In the genomic region with DNA sequence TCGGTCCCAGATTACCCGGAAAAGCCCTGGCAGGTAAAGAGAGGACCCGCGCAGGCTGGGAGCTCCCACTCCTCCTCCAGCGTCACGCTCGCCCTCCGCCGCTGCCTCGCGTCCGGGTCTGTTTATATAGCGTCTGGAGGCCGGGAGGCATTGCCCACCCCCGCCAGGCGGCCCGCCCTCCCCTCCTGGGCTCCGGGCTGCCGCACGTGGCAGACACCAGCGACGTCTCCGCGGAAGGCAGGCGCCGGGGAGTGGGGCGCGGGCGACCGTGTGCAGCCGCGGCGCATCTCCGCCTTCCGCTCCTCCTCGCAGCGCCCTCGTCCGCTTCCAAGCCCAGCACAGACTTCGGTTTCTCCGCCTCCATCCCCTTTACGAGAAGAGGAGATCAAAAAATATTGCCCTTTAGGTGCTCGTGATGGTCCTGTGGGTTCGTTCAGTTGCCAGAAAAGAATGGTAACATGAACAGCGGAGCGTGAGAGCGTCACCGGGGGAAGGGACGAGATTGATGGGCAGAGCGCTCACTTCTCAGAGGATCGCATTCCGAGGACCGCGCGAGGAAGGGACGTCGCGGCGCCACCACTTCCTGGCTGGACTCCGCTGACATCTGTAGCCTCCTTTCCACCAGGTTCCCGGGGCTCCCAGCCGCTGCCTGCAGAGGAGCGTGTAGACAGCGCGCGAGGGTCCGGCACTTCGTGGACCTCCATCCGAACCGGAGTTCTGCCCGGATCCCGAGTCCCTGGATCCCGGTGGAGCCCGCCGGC, we compare ENCODE assay signal across 9 cellular contexts. TPM values are rescaled to one million over a fixed set of nuclear protein-coding genes. Genes with fewer than 3 reads are reported as not detected.
A peak's percentile ranks its signal among the peaks of the same experiment; 100 is the strongest.
DNase-seq lines count a peak whose midpoint lies in the region; ATAC-seq, FAIRE-seq and TF ChIP-seq lines count a peak whose summit lies in the region.
"Had no signal": no experiment of that assay in that cellular context is flagged by ENCODE, and none has a peak within 500 bp of the region (broad histone marks: within the 10 kb centered on the region; RNA-seq: fewer than 3 reads in every experiment).

A gene (plus strand): TSS at position 210 of the 761 bp plus-strand sequence.

- peak within 1 kb of the TSS; percentile 10 for H4K5ac ChIP-seq in H1 (ENCODE audit: insufficient read length, low read depth, low read length)

- POLR2A ChIA-PET in H1 (lab: Charles Lee; ENCODE audit: partially characterized antibody): no interaction called here
- POLR2A ChIA-PET in Caco-2 (lab: Charles Lee): no interaction called here

- in situ Hi-C loops in KBM-7 (cut with MboI; ENCODE audit: low pct_unique_long_range_greater_than_20kb, low sequenced_read_pairs): no loop called here

- ATAC-seq in activated T-helper 17 cell treated with anti-CD3 and anti-CD28 coated beads, Interleukin-2, amount 50 U/mL, for 72 hours (replicated peaks): no peak

- no peak within 1 kb of the TSS for H3K56ac ChIP-seq in H1 (replicated peaks; ENCODE audit: insufficient read length, low read depth, low read length)

- no peak within 1 kb of the TSS for H2AK5ac ChIP-seq in H1 (ENCODE audit: low read depth, low read length)

- H3K36me3 Mint-ChIP-seq in Caco-2 (ENCODE audit: insufficient read depth, unreplicated experiment): no peaks in the 10 kb centered on the region
- no peaks in the 10 kb centered on the region for H3K36me3 Mint-ChIP-seq in activated T-helper 17 cell treated with anti-CD3 and anti-CD28 coated beads, Interleukin-2, amount 50 U/mL, for 72 hours (ENCODE audit: low read depth)

- CTCF ChIA-PET in H1 (lab: Charles Lee; ENCODE audit: partially characterized antibody) (no interaction called here), Caco-2 (lab: Charles Lee) (no interaction called here)

- H4K91ac ChIP-seq in H1 (replicated peaks; ENCODE audit: insufficient read length, low read length): no peak within 1 kb of the TSS

- no peak for TF ChIP-seq CTCF in H1 (IDR thresholded peaks at IDR 0.05; ENCODE audit: control extremely low read depth in 1 of 3, insufficient read depth in 1 of 3, low read depth in 1 of 3, low read length in 3 of 3)
- TF ChIP-seq CTCF in Caco-2 (IDR thresholded peaks at IDR 0.05; ENCODE audit: insufficient read depth in 1 of 2, low read depth in 1 of 2, low read length in 1 of 2, severe bottlenecking in 1 of 2, unreplicated experiment in 1 of 2): no peak

- peak within 1 kb of the TSS; percentile 81; the same call in 1 of the 2 replicates for H3K18ac ChIP-seq in H1 (ENCODE audit: extremely low read depth, low read length)

- H2BK20ac ChIP-seq in H1 (ENCODE audit: low read length): no peak within 1 kb of the TSS

- H3K23me2 ChIP-seq in H1 (ENCODE audit: low read depth, low read length): peaks cover 19% of the 10 kb centered on the region

- no peak within 1 kb of the TSS for H3K14ac ChIP-seq in H1 (ENCODE audit: insufficient read length)

- intact Hi-C loops in Caco-2 (cut with micrococcal nuclease; ENCODE audit: unreplicated experiment): no loop called here

- no peak within 1 kb of the TSS for H3K27ac ChIP-seq in H1 (ENCODE audit: low read depth, low read length)

- no peak for TF ChIP-seq POLR2A in H1 (IDR thresholded peaks at IDR 0.05; ENCODE audit: control extremely low read depth in 1 of 2, low read depth in 2 of 2, low read length in 2 of 2)

- H3K27me3 ChIP-seq in H1 (replicated peaks in 1 of 4; ENCODE audit: control insufficient read depth in 3 of 4, extremely low read depth in 1 of 4, insufficient read depth in 3 of 4, low read length in 3 of 4): peaks cover 15 to 40% (median 34%) of the 10 kb centered on the region in 4 experiments
- peaks cover 14% of the 10 kb centered on the region for H3K27me3 ChIP-seq in neuron (ENCODE audit: insufficient read depth, low read length)
- H3K27me3 ChIP-seq in Caco-2 (replicated peaks; ENCODE audit: control insufficient read depth, insufficient read depth, low read length): no peaks in the 10 kb centered on the region

- H2BK12ac ChIP-seq in H1 (ENCODE audit: low read depth, low read length): 0 out of 2 replicates have a peak within 1 kb of the TSS, but pooled peaks have one; percentile 23

- H2AFZ ChIP-seq in H1 (ENCODE audit: low read length) (peak within 1 kb of the TSS; percentile 93), neuron (ENCODE audit: low read depth, low read length) (peak within 1 kb of the TSS; percentile 90)

- no TSS peak for BruUV-seq in Caco-2 (replicated peaks; lab: Mats Ljungman, UMichigan)

- peak within 1 kb of the TSS; percentile 94 to 99 for H3K4me2 ChIP-seq in H1 (ENCODE audit: insufficient read depth in 1 of 2, low read depth in 2 of 2, low read length in 2 of 2)

- H3K27me3 Mint-ChIP-seq in Caco-2 (ENCODE audit: insufficient read depth, unreplicated experiment): peaks cover 3% of the 10 kb centered on the region
- H3K27me3 Mint-ChIP-seq in activated T-helper 17 cell treated with anti-CD3 and anti-CD28 coated beads, Interleukin-2, amount 50 U/mL, for 72 hours: peaks cover 16% of the 10 kb centered on the region

- no peaks in the 10 kb centered on the region for H3K79me1 ChIP-seq in H1 (ENCODE audit: low read depth, low read length)

- no peaks in the 10 kb centered on the region for H4K20me1 ChIP-seq in H1 (replicated peaks in 1 of 2; ENCODE audit: control insufficient read depth in 1 of 2, insufficient read depth in 2 of 2, low read length in 2 of 2)

- no peak within 1 kb of the TSS for H3K27ac Mint-ChIP-seq in Caco-2 (ENCODE audit: unreplicated experiment)
- H3K27ac Mint-ChIP-seq in activated T-helper 17 cell treated with anti-CD3 and anti-CD28 coated beads, Interleukin-2, amount 50 U/mL, for 72 hours: no peak within 1 kb of the TSS
- H3K27ac Mint-ChIP-seq: T-helper 1 cell treated with Interleukin-12 subunit alpha and Interleukin-12 subunit beta and Interleukin-4 antibody, amounts not matched to agents 30 μg/mL and 1 μg/mL, for 36 hours had no signal

- H2BK120ac ChIP-seq in H1 (replicated peaks; ENCODE audit: low read depth, low read length): peak within 1 kb of the TSS; percentile 54

- TF ChIP-seq EP300 in H1 (IDR thresholded peaks at IDR 0.05; ENCODE audit: borderline replicate concordance in 1 of 2, low read depth in 2 of 2, low read length in 2 of 2): no peak

- no peak within 1 kb of the TSS for H2BK5ac ChIP-seq in H1 (ENCODE audit: low read depth, low read length)

- TF ChIP-seq RAD21 in H1 (IDR thresholded peaks at IDR 0.05 in 1 of 2, conservative IDR thresholded peaks at IDR 0.05 in 1 of 2; ENCODE audit: low read depth in 2 of 2, low read length in 2 of 2): no peak

- no peaks in the 10 kb centered on the region for H3K9me3 Mint-ChIP-seq in Caco-2 (ENCODE audit: unreplicated experiment)
- peaks cover 12% of the 10 kb centered on the region for H3K9me3 Mint-ChIP-seq in activated T-helper 17 cell treated with anti-CD3 and anti-CD28 coated beads, Interleukin-2, amount 50 U/mL, for 72 hours
- H3K9me3 Mint-ChIP-seq: T-helper 1 cell treated with Interleukin-12 subunit alpha and Interleukin-12 subunit beta and Interleukin-4 antibody, amounts not matched to agents 30 μg/mL and 1 μg/mL, for 36 hours had no signal

- no peaks in the 10 kb centered on the region for H3K4me1 Mint-ChIP-seq in Caco-2 (ENCODE audit: low read depth, unreplicated experiment)
- H3K4me1 Mint-ChIP-seq in activated T-helper 17 cell treated with anti-CD3 and anti-CD28 coated beads, Interleukin-2, amount 50 U/mL, for 72 hours: no peaks in the 10 kb centered on the region

- no peak within 1 kb of the TSS for H3K4me3 Mint-ChIP-seq in Caco-2 (ENCODE audit: unreplicated experiment)
- no peak within 1 kb of the TSS for H3K4me3 Mint-ChIP-seq in activated T-helper 17 cell treated with anti-CD3 and anti-CD28 coated beads, Interleukin-2, amount 50 U/mL, for 72 hours
- H3K4me3 Mint-ChIP-seq: T-helper 1 cell treated with Interleukin-12 subunit alpha and Interleukin-12 subunit beta and Interleukin-4 antibody, amounts not matched to agents 30 μg/mL and 1 μg/mL, for 36 hours had no signal

- H3K4me1 ChIP-seq in H1 (replicated peaks in 1 of 4; ENCODE audit: control insufficient read depth in 3 of 4, insufficient read depth in 4 of 4, low read length in 3 of 4) (peaks cover 2 to 10% (median 4%) of the 10 kb centered on the region in 4 experiments; a peak in 6 of 7 replicates), neuron (ENCODE audit: insufficient read depth, low read length) (peaks cover 11% of the 10 kb centered on the region), Caco-2 (no peaks in the 10 kb centered on the region)

- no peaks in the 10 kb centered on the region for H3K9me3 ChIP-seq in H1 (ENCODE audit: insufficient read depth in 2 of 2, low read depth in 1 of 2, low read length in 1 of 2)
- H3K9me3 ChIP-seq in neuron (ENCODE audit: low read length): no peaks in the 10 kb centered on the region
- H3K9me3 ChIP-seq in Caco-2: no peaks in the 10 kb centered on the region

- peak within 1 kb of the TSS; percentile 38 to 66 (median 60) for H3K4me3 ChIP-seq in H1 (ENCODE audit: extremely low read depth in 1 of 4, insufficient read depth in 2 of 4, low read depth in 3 of 4, low read length in 4 of 4)
- H3K4me3 ChIP-seq in neuron (ENCODE audit: low read length): peak within 1 kb of the TSS; percentile 50
- no peak within 1 kb of the TSS for H3K4me3 ChIP-seq in Caco-2 (ENCODE audit: low read depth, low read length)

- DNase-seq in NCI-H2081 (lab: John Stamatoyannopoulos, UW) (peak; percentile 61 to 65), NCI-H2081 treated with DMSO at 0.1 percent for 48 hours (lab: John Stamatoyannopoulos, UW) (no peak), KBM-7 (peak; percentile 57), H1 (ENCODE audit: low read depth in 1 of 2, low spot score in 2 of 2) (peak in 1 of 2 experiments; percentile 69), Caco-2 (no peak), epidermal melanocyte (ENCODE audit: insufficient read length, low spot score) (no peak)

- peak within 1 kb of the TSS; percentile 69 for H4K8ac ChIP-seq in H1 (ENCODE audit: extremely low read depth, insufficient read depth, low read length)

- no peak within 1 kb of the TSS for H3K23ac ChIP-seq in H1 (ENCODE audit: insufficient read length)

- WGBS in H1 (ENCODE audit: extremely low coverage in 1 of 2, insufficient coverage in 1 of 2, insufficient read length in 1 of 2, insufficient replicate concordance in 2 of 2, low coverage in 1 of 2, low lambda C conversion rate in 2 of 2, missing lambda C conversion rate in 1 of 2), 2 experiments: 2% methylated on average over 24 of the region's 75 CpGs; no CpG with 5 or more reads in 1 of the 2 experiments

- FAIRE-seq in H1 (lab: Jason Lieb, UNC): no peak

- no peaks in the 10 kb centered on the region for H3K79me2 ChIP-seq in H1 (ENCODE audit: control insufficient read depth in 1 of 2, insufficient read depth in 2 of 2, low read length in 2 of 2)

- H2BK15ac ChIP-seq in H1 (ENCODE audit: low read length): no peak within 1 kb of the TSS

- no peak within 1 kb of the TSS for H3K4ac ChIP-seq in H1 (replicated peaks; ENCODE audit: insufficient read length, low read depth, low read length)

- no peaks in the 10 kb centered on the region for H3K36me3 ChIP-seq in H1 (ENCODE audit: control insufficient read depth in 2 of 4, insufficient read depth in 4 of 4, low read length in 3 of 4)
- no peaks in the 10 kb centered on the region for H3K36me3 ChIP-seq in neuron (ENCODE audit: insufficient read depth, low read length)
- H3K36me3 ChIP-seq in Caco-2 (ENCODE audit: control insufficient read depth, insufficient read depth, low read length): no peaks in the 10 kb centered on the region

- no peak within 1 kb of the TSS; a peak in 1 of 7 replicates for H3K9ac ChIP-seq in H1 (replicated peaks in 1 of 4; ENCODE audit: extremely low read depth in 1 of 4, low read depth in 3 of 4, low read length in 3 of 4)

RNA-seq across cellular contexts. Expression of the gene that starts here (rescaled TPM):
- total RNA-seq in H1 (2021; fragmentation: NEBNext Ultra II Directional; extraction: Animal tissue kit (Norgen Biotek cat#: 25700)): 0.17 and 0.32 TPM in 2 replicates
- polyA plus RNA-seq in H1 (2011; rRNA removed): 0.03 and 0.22 TPM in 2 replicates
- 0.09 TPM for polyA plus RNA-seq in H1 (2011; cell fraction: cytosol; rRNA removed)
- 0.13 TPM for polyA plus RNA-seq in H1 (2011; cell fraction: nucleus; rRNA removed)
- polyA plus RNA-seq in H1 (2012, experiment 1 of 2): 0.11 to 0.27 TPM (median 0.25 TPM) in 4 replicates
- 0.21 TPM for polyA plus RNA-seq in H1 (2012, experiment 2 of 2)
- 0.10 TPM for polyA plus RNA-seq in H1 (2013, experiment 1 of 2)
- 0.13 TPM for polyA plus RNA-seq in H1 (2013, experiment 2 of 2)
- not detected in 2 replicates for polyA minus RNA-seq in H1 (2011; rRNA and poly(A)+ RNA removed)
- not detected for polyA minus RNA-seq in H1 (2011; cell fraction: cytosol; rRNA and poly(A)+ RNA removed)
- polyA minus RNA-seq in H1 (2011; cell fraction: nucleus; rRNA and poly(A)+ RNA removed): 1.5 TPM
- total RNA-seq in Caco-2 (2022): not detected in 2 replicates
- total RNA-seq in activated T-helper 17 cell treated with anti-CD3 and anti-CD28 coated beads, Interleukin-2, amount 50 U/mL, for 72 hours: not detected

Comparison
In these comparisons a context has a peak if more than half of its experiments do, and no peak if none do; other contexts are left out.
1. DNase-seq: peak in NCI-H2081 (2 of 2) and KBM-7 (single experiment); none in NCI-H2081 treated with DMSO at 0.1 percent for 48 hours (single experiment), Caco-2 (0 of 2) and epidermal melanocyte (single experiment).